26 cellular contexts compared by ENCODE assay signal in the genomic region with DNA sequence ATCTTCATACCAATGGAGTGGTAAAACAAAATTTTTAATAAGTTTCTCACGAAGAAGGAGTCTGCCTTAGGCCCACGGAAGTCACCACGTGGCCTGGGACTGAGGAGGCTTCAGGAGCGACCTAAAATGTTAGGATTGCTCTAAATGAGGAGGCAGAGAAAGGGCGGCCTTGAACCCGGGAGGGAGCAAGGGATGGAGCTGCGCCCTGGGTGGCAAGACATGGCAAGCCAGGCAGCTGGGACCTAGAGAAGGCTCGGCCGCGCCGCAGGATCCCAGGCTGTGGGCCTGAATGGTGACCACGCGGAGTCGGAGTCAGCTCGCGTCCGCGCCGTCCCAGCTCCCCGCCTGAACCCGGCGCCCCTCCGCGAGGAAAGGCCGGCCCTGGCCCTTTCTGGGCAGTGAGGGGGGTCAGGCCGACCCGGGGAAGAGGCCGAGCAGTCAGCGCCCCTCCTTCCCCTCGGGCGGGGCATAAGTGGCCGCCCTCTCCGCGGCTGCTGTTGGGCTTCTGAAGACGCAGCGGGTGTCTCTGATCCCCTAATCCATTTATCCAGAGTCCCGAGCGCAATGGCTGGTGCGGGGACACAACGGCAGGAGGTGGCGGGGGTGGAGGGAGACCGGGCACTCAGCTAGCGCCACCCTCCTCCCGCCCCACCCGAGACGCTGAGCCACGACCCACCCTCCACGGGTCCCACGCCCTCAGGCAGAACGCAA. TPM values are rescaled to one million over a fixed set of nuclear protein-coding genes. Genes with fewer than 3 reads are reported as not detected.
DNase-seq lines count a peak whose midpoint lies in the region; ATAC-seq and TF ChIP-seq lines count a peak whose summit lies in the region.
"Had no signal": no experiment of that assay in that cellular context is flagged by ENCODE, and none has a peak within 500 bp of the region (broad histone marks: within the 10 kb centered on the region; RNA-seq: fewer than 3 reads in every experiment).

No MANE protein-coding gene starts in this region.

- H3K27ac ChIP-seq in BLaER1 treated with 17β-estradiol and CSF1 and Interleukin-3, amounts not matched to agents 10 nM and 100 nM, result peak overlapping the region in 9 of 11 experiments; percentile 23 to 97 (median 70); a peak in 17 of 22 replicates
- no peak overlapping the region for H3K27ac ChIP-seq in HUES48 (ENCODE audit: low read depth, low read length)
- H3K27ac ChIP-seq in CD4-positive, alpha-beta memory T cell (ENCODE audit: low read depth, low read length), result no peak overlapping the region
- H3K27ac ChIP-seq: colonic mucosa, prostate gland, transverse colon had no signal

- H3K9me3 Mint-ChIP-seq in glutamatergic neuron (ENCODE audit: unreplicated experiment) (peaks cover 13% of the 10 kb centered on the region), mesothelial cell of epicardium (no peaks in the 10 kb centered on the region)
- H3K9me3 Mint-ChIP-seq in activated CD4-positive, alpha-beta T cell treated with anti-CD3 and anti-CD28 coated beads for 36 hours (ENCODE audit: low read depth), result no peaks in the 10 kb centered on the region
- H3K9me3 Mint-ChIP-seq in CD4-positive, alpha-beta memory T cell, result peaks cover 0 to 16% (median 10%) of the 10 kb centered on the region in 8 donors
- H3K9me3 Mint-ChIP-seq: activated T-helper 2 cell treated with anti-CD3 and anti-CD28 coated beads, Interferon-gamma antibody, Interleukin-2, Interleukin-4, amounts not matched to agents 10 μg/mL and 5 μg/mL and 100 μg/mL, durations not matched to agents 14 hours and 24 hours and 36 hours; CD8-positive, alpha-beta T cell; stimulated activated naive CD8-positive, alpha-beta T cell treated with anti-CD3 and anti-CD28 coated beads, Interleukin-15, Interleukin-2, amounts not matched to agents 100 ng/mL and 50 ng/mL, for 24 hours had no signal

- H3K4me1 Mint-ChIP-seq in glutamatergic neuron (ENCODE audit: low read depth, unreplicated experiment) (peaks cover 28% of the 10 kb centered on the region), mesothelial cell of epicardium (peaks cover 25% of the 10 kb centered on the region)
- peaks cover 4% of the 10 kb centered on the region for H3K4me1 Mint-ChIP-seq in activated CD4-positive, alpha-beta T cell treated with anti-CD3 and anti-CD28 coated beads for 36 hours
- peaks cover 0 to 10% (median 2%) of the 10 kb centered on the region in 4 donors for H3K4me1 Mint-ChIP-seq in CD4-positive, alpha-beta memory T cell
- H3K4me1 Mint-ChIP-seq: activated CD4-positive, alpha-beta T cell treated with anti-CD3 and anti-CD28 coated beads, Interleukin-2, amount 10 ng/mL, durations not matched to agents 24 days and 14 days had no signal

- intact Hi-C loops in activated CD4-positive, alpha-beta T cell treated with anti-CD3 and anti-CD28 coated beads for 36 hours (cut with DNase I, micrococcal nuclease), result no loop called here
- intact Hi-C loops in CD4-positive, alpha-beta memory T cell (cut with micrococcal nuclease), result no loop called here

- H3K4me3 Mint-ChIP-seq in glutamatergic neuron (ENCODE audit: unreplicated experiment), result peak overlapping the region; percentile 77
- H3K4me3 Mint-ChIP-seq in mesothelial cell of epicardium, result peak overlapping the region; percentile 17
- no peak overlapping the region for H3K4me3 Mint-ChIP-seq in activated CD4-positive, alpha-beta T cell treated with anti-CD3 and anti-CD28 coated beads for 36 hours
- no peak overlapping the region for H3K4me3 Mint-ChIP-seq in CD4-positive, alpha-beta memory T cell
- H3K4me3 Mint-ChIP-seq: activated CD4-positive, alpha-beta T cell treated with anti-CD3 and anti-CD28 coated beads, Interleukin-2, amount 10 ng/mL, durations not matched to agents 24 days and 14 days; CD8-positive, alpha-beta T cell; stimulated activated naive CD8-positive, alpha-beta T cell treated with anti-CD3 and anti-CD28 coated beads, Interleukin-15, Interleukin-2, amounts not matched to agents 100 ng/mL and 50 ng/mL, for 24 hours; T-cell had no signal

- peaks cover 0 to 12% (median 0%) of the 10 kb centered on the region in 11 experiments; a peak in 4 of 22 replicates for H3K9me3 ChIP-seq in BLaER1 treated with 17β-estradiol and CSF1 and Interleukin-3, amounts not matched to agents 10 nM and 100 nM (replicated peaks in 1 of 11)
- no peaks in the 10 kb centered on the region for H3K9me3 ChIP-seq in HUES48 (ENCODE audit: control insufficient read depth, insufficient read depth, low read length)
- H3K9me3 ChIP-seq in CD4-positive, alpha-beta memory T cell (ENCODE audit: control insufficient read depth in 1 of 2, low read length in 2 of 2), result no peaks in the 10 kb centered on the region
- H3K9me3 ChIP-seq: colonic mucosa, prostate gland, transverse colon had no signal

- POLR2A ChIA-PET in activated CD4-positive, alpha-beta T cell treated with anti-CD3 and anti-CD28 coated beads for 36 hours (lab: Charles Lee), result no interaction called here
- POLR2A ChIA-PET in CD4-positive, alpha-beta memory T cell (lab: Charles Lee; ENCODE audit: partially characterized antibody), result no interaction called here

- peak overlapping the region in 10 of 11 experiments; percentile 6 to 97 (median 56); a peak in 16 of 22 replicates for H3K9ac ChIP-seq in BLaER1 treated with 17β-estradiol and CSF1 and Interleukin-3, amounts not matched to agents 10 nM and 100 nM
- H3K9ac ChIP-seq in HUES48 (ENCODE audit: low read depth, low read length), result no peak overlapping the region

- no peak for ATAC-seq in activated CD4-positive, alpha-beta T cell treated with anti-CD3 and anti-CD28 coated beads for 36 hours
- ATAC-seq: CD8-positive, alpha-beta T cell; T-cell had no signal

- peaks cover 40 to 68% (median 60%) of the 10 kb centered on the region in 11 experiments for H3K27me3 ChIP-seq in BLaER1 treated with 17β-estradiol and CSF1 and Interleukin-3, amounts not matched to agents 10 nM and 100 nM
- peaks cover 73% of the 10 kb centered on the region for H3K27me3 ChIP-seq in HUES48 (ENCODE audit: control insufficient read depth, insufficient read depth, low read length)
- H3K27me3 ChIP-seq in CD4-positive, alpha-beta memory T cell (ENCODE audit: insufficient read depth, low read length), result no peaks in the 10 kb centered on the region

- peak; percentile 38 for DNase-seq in glutamatergic neuron
- no peak for DNase-seq in mesothelial cell of epicardium (ENCODE audit: low spot score in 2 of 2, unreplicated experiment in 2 of 2)
- DNase-seq in activated CD4-positive, alpha-beta T cell treated with anti-CD3 and anti-CD28 coated beads for 36 hours, result no peak
- DNase-seq in stimulated activated CD4-positive, alpha-beta T cell treated with anti-CD3 and anti-CD28 coated beads, Interleukin-4, amount 100 ng/mL, for 4 hours, result no peak
- no peak for DNase-seq in activated T-cell treated with anti-CD3 and anti-CD28 coated beads, Interleukin-2, amount 50 U/mL, for 48 hours
- DNase-seq in CD4-positive, alpha-beta memory T cell, result no peak
- DNase-seq: activated CD4-positive, alpha-beta T cell treated with anti-CD3 and anti-CD28 coated beads, Interleukin-2, amount 10 ng/mL, durations not matched to agents 24 days and 14 days; CD8-positive, alpha-beta T cell; colonic mucosa; IMR-90; kidney glomerular epithelial cell; NCI-H1436 treated with DMSO at 0.1 percent for 48 hours; NCI-H2171 treated with DMSO at 0.1 percent for 48 hours; SHP77 treated with DMSO at 0.1 percent for 48 hours; stimulated activated CD4-positive, alpha-beta T cell treated with anti-CD3 and anti-CD28 coated beads, Interleukin-4, amount 100 ng/mL, for 1 hour; T-cell; transverse colon had no signal

- TF ChIP-seq CTCF in glutamatergic neuron (IDR thresholded peaks at IDR 0.05; ENCODE audit: partially characterized antibody, unreplicated experiment), result no peak
- TF ChIP-seq CTCF in mesothelial cell of epicardium (IDR thresholded peaks at IDR 0.05; ENCODE audit: unreplicated experiment), result no peak

- peaks cover 0 to 62% (median 22%) of the 10 kb centered on the region in 11 experiments; a peak in 12 of 22 replicates for H3K36me3 ChIP-seq in BLaER1 treated with 17β-estradiol and CSF1 and Interleukin-3, amounts not matched to agents 10 nM and 100 nM
- no peaks in the 10 kb centered on the region for H3K36me3 ChIP-seq in HUES48 (ENCODE audit: control insufficient read depth, insufficient read depth, low read length)
- H3K36me3 ChIP-seq in CD4-positive, alpha-beta memory T cell (ENCODE audit: insufficient read depth, low read length), result no peaks in the 10 kb centered on the region
- H3K36me3 ChIP-seq: colonic mucosa, prostate gland, transverse colon had no signal

- H3K36me3 Mint-ChIP-seq in glutamatergic neuron (ENCODE audit: unreplicated experiment) (peaks cover 19% of the 10 kb centered on the region), mesothelial cell of epicardium (peaks cover 14% of the 10 kb centered on the region)
- H3K36me3 Mint-ChIP-seq in activated CD4-positive, alpha-beta T cell treated with anti-CD3 and anti-CD28 coated beads for 36 hours (ENCODE audit: low read depth), result peaks cover under 1% of the 10 kb centered on the region
- peaks cover 0 to 1% of the 10 kb centered on the region in 2 donors for H3K36me3 Mint-ChIP-seq in CD4-positive, alpha-beta memory T cell
- H3K36me3 Mint-ChIP-seq: CD8-positive, alpha-beta T cell; T-cell had no signal

- H3K27me3 Mint-ChIP-seq in glutamatergic neuron (ENCODE audit: unreplicated experiment) (peaks cover 29% of the 10 kb centered on the region), mesothelial cell of epicardium (ENCODE audit: low read depth) (peaks cover 90% of the 10 kb centered on the region)
- peaks cover 51% of the 10 kb centered on the region for H3K27me3 Mint-ChIP-seq in activated CD4-positive, alpha-beta T cell treated with anti-CD3 and anti-CD28 coated beads for 36 hours
- H3K27me3 Mint-ChIP-seq in CD4-positive, alpha-beta memory T cell, result peaks cover 22 to 23% of the 10 kb centered on the region in 2 donors

- H3K4me2 ChIP-seq in BLaER1 treated with 17β-estradiol and CSF1 and Interleukin-3, amounts not matched to agents 10 nM and 100 nM, result peak overlapping the region; percentile 59 to 99 (median 90)

- H3K27ac Mint-ChIP-seq in glutamatergic neuron (ENCODE audit: unreplicated experiment), result peak overlapping the region; percentile 43
- H3K27ac Mint-ChIP-seq in mesothelial cell of epicardium, result no peak overlapping the region
- no peak overlapping the region for H3K27ac Mint-ChIP-seq in activated CD4-positive, alpha-beta T cell treated with anti-CD3 and anti-CD28 coated beads for 36 hours
- H3K27ac Mint-ChIP-seq in CD4-positive, alpha-beta memory T cell, result no peak overlapping the region
- H3K27ac Mint-ChIP-seq: activated CD4-positive, alpha-beta T cell treated with anti-CD3 and anti-CD28 coated beads, Interleukin-2, amount 10 ng/mL, durations not matched to agents 24 days and 14 days; activated T-helper 2 cell treated with anti-CD3 and anti-CD28 coated beads, Interferon-gamma antibody, Interleukin-2, Interleukin-4, amounts not matched to agents 10 μg/mL and 5 μg/mL and 100 μg/mL, durations not matched to agents 14 hours and 24 hours and 36 hours; CD8-positive, alpha-beta T cell; stimulated activated naive CD8-positive, alpha-beta T cell treated with anti-CD3 and anti-CD28 coated beads, Interleukin-15, Interleukin-2, amounts not matched to agents 100 ng/mL and 50 ng/mL, for 24 hours; T-cell had no signal

- CTCF ChIA-PET in activated CD4-positive, alpha-beta T cell treated with anti-CD3 and anti-CD28 coated beads for 36 hours (lab: Charles Lee), result no interaction called here
- CTCF ChIA-PET in CD4-positive, alpha-beta memory T cell (lab: Charles Lee; ENCODE audit: partially characterized antibody), result no interaction called here

- H3K4me1 ChIP-seq in BLaER1 treated with 17β-estradiol and CSF1 and Interleukin-3, amounts not matched to agents 10 nM and 100 nM, result peaks cover 43 to 99% (median 94%) of the 10 kb centered on the region in 10 experiments
- peaks cover 10% of the 10 kb centered on the region for H3K4me1 ChIP-seq in HUES48 (ENCODE audit: control insufficient read depth, insufficient read depth, low read length)
- H3K4me1 ChIP-seq in CD4-positive, alpha-beta memory T cell (ENCODE audit: insufficient read depth, low read length), result no peaks in the 10 kb centered on the region
- H3K4me1 ChIP-seq: colonic mucosa had no signal

- H3K4me3 ChIP-seq in BLaER1 treated with 17β-estradiol and CSF1 and Interleukin-3, amounts not matched to agents 10 nM and 100 nM, result peak overlapping the region in 3 of 10 experiments; percentile 6 to 28 (median 19); a peak in 1 of 20 replicates
- peak overlapping the region; percentile 56 for H3K4me3 ChIP-seq in HUES48 (ENCODE audit: low read depth, low read length)
- H3K4me3 ChIP-seq in CD4-positive, alpha-beta memory T cell (ENCODE audit: low read length in 2 of 2), result no peak overlapping the region
- H3K4me3 ChIP-seq: colonic mucosa, prostate gland, skin epidermis, transverse colon had no signal

- peaks cover 27 to 50% (median 42%) of the 10 kb centered on the region in 11 experiments; a peak in 20 of 22 replicates for H4K20me1 ChIP-seq in BLaER1 treated with 17β-estradiol and CSF1 and Interleukin-3, amounts not matched to agents 10 nM and 100 nM

RNA-seq across cellular contexts. Expression of a gene that starts 10.6 kb away (rescaled TPM):
- total RNA-seq in glutamatergic neuron (ENCODE audit: unreplicated experiment) (69.3 TPM), mesothelial cell of epicardium (68.5 to 71.5 TPM (median 68.6 TPM) in 3 replicates)
- not detected for total RNA-seq in activated CD4-positive, alpha-beta T cell treated with anti-CD3 and anti-CD28 coated beads for 36 hours
- total RNA-seq in CD4-positive, alpha-beta memory T cell, result not detected
- not detected for polyA plus RNA-seq in CD4-positive, alpha-beta memory T cell
- total RNA-seq: activated CD4-positive, alpha-beta T cell treated with anti-CD3 and anti-CD28 coated beads, Interleukin-2, amount 10 ng/mL, durations not matched to agents 24 days and 14 days; activated T-helper 2 cell treated with anti-CD3 and anti-CD28 coated beads, Interferon-gamma antibody, Interleukin-2, Interleukin-4, amounts not matched to agents 10 μg/mL and 5 μg/mL and 100 μg/mL, durations not matched to agents 14 hours and 24 hours and 36 hours; CD8-positive, alpha-beta T cell; colonic mucosa; endothelial cell of umbilical vein; IMR-90; OCI-LY7; T-cell; transverse colon had no signal
- polyA plus RNA-seq: endothelial cell of umbilical vein, IMR-90, neural cell had no signal

Comparison
In these comparisons a context has a peak if more than half of its experiments do, and no peak if none do; other contexts are left out.
1. H3K27ac ChIP-seq: peak in BLaER1 treated with 17β-estradiol and CSF1 and Interleukin-3, amounts not matched to agents 10 nM and 100 nM (9 of 11); none in HUES48 (single experiment) and CD4-positive, alpha-beta memory T cell (single experiment).
2. H3K4me3 Mint-ChIP-seq: peak in glutamatergic neuron (single experiment) and mesothelial cell of epicardium (single experiment); none in activated CD4-positive, alpha-beta T cell treated with anti-CD3 and anti-CD28 coated beads for 36 hours (single experiment) and CD4-positive, alpha-beta memory T cell (0 of 8).
3. RNA of a gene that starts 10.6 kb away (total RNA-seq): 69.3 TPM in glutamatergic neuron (single experiment) and 68.5 to 71.5 TPM in mesothelial cell of epicardium; not detected in activated CD4-positive, alpha-beta T cell treated with anti-CD3 and anti-CD28 coated beads for 36 hours and not detected in CD4-positive, alpha-beta memory T cell; every median in the first group is over 10 times any median in the second.